ENCODE assay signal across 25 cellular contexts in the genomic region with DNA sequence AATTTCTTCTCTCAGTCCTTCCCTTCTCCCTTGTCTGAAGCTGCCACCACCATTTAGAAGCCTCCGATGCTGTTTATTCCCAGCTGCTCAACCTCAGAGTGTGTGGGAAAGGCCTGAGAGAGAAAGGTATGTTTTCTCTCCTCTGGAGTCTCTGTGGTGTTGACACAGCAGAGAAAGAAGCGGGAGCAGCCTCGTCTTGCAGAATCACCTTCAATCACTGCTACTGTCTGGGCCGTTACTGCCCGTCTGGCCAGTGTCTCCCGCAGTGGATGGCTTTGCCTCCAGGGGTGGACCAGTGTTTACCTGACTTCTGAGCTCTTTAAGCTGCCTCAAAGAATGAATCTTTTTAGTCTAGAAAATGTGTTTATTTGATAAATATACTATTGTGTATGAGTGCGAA.
"Had no signal": no experiment of that assay in that cellular context is flagged by ENCODE, and none has a peak within 500 bp of the region (broad histone marks: within the 10 kb centered on the region; RNA-seq: fewer than 3 reads in every experiment).

No MANE protein-coding gene starts in this region.

- H3K4me2 ChIP-seq: hepatocyte had no signal

- H3K4me1 Mint-ChIP-seq: immature natural killer cell, mesothelial cell of epicardium had no signal

- H3K4me3 Mint-ChIP-seq: dendritic cell treated with granulocyte-macrophage colony-stimulating factor and Interleukin-4, amounts not matched to agents 40 ng/mL and 50 ng/mL, for 4 days; immature natural killer cell; mesothelial cell of epicardium had no signal

- H3K9me3 ChIP-seq: colonic mucosa, esophagus muscularis mucosa, gastroesophageal sphincter, heart left ventricle, left lung, lower lobe of right lung, mucosa of descending colon had no signal

- ATAC-seq: foreskin keratinocyte, gastroesophageal sphincter, heart left ventricle, left colon, left lung, left ventricle myocardium superior, lower lobe of right lung, mucosa of descending colon had no signal

- H3K27me3 ChIP-seq: colonic mucosa, esophagus muscularis mucosa, foreskin keratinocyte, gastroesophageal sphincter, hepatocyte, left lung had no signal

- H3K27ac Mint-ChIP-seq: dendritic cell treated with granulocyte-macrophage colony-stimulating factor and Interleukin-4, amounts not matched to agents 40 ng/mL and 50 ng/mL, for 4 days; immature natural killer cell; mesothelial cell of epicardium had no signal

- H3K36me3 Mint-ChIP-seq: immature natural killer cell, mesothelial cell of epicardium had no signal

- H3K27me3 Mint-ChIP-seq: dendritic cell treated with granulocyte-macrophage colony-stimulating factor and Interleukin-4, amounts not matched to agents 40 ng/mL and 50 ng/mL, for 4 days had no signal

- H3K36me3 ChIP-seq: colonic mucosa, esophagus muscularis mucosa, gastroesophageal sphincter, heart left ventricle, left lung, lower lobe of right lung had no signal

- H3K27ac ChIP-seq: colonic mucosa, dorsolateral prefrontal cortex, esophagus muscularis mucosa, foreskin keratinocyte, gastroesophageal sphincter, heart left ventricle, hepatocyte, left lung, lower lobe of right lung had no signal

- DNase-seq: cerebellar nuclear complex; colonic mucosa; cortex of kidney; dorsolateral prefrontal cortex; effector CD4-positive, alpha-beta T cell; effector memory CD4-positive, alpha-beta T cell; foreskin keratinocyte; heart left ventricle; hypothalamus; immature natural killer cell; kidney glomerular epithelial cell; left colon; left lung; left ventricle myocardium superior; lower lobe of right lung; mesenchymal stem cell had no signal

- H3K9me3 Mint-ChIP-seq: dendritic cell treated with granulocyte-macrophage colony-stimulating factor and Interleukin-4, amounts not matched to agents 40 ng/mL and 50 ng/mL, for 4 days; immature natural killer cell had no signal

- FAIRE-seq: endothelial cell of umbilical vein, frontal cortex, keratinocyte had no signal

- H3K4me3 ChIP-seq: colonic mucosa, dorsolateral prefrontal cortex, esophagus muscularis mucosa, gastroesophageal sphincter, heart left ventricle, hepatocyte, left lung, lower lobe of right lung, mucosa of descending colon had no signal

- H2AFZ ChIP-seq: hepatocyte had no signal

- H3K4me1 ChIP-seq: colonic mucosa, esophagus muscularis mucosa, foreskin keratinocyte, gastroesophageal sphincter, heart left ventricle, left lung, lower lobe of right lung had no signal

- H3K79me2 ChIP-seq: hepatocyte had no signal
